Comparison of ENCODE assay signal across 17 cellular contexts in genomic region chr12:1206118-1206734, GRCh38.
A peak's percentile ranks its signal among the peaks of the same experiment; 100 is the strongest.
DNase-seq lines count a peak whose midpoint lies in the region; ATAC-seq, FAIRE-seq and TF ChIP-seq lines count a peak whose summit lies in the region.
"Had no signal": no experiment of that assay in that cellular context is flagged by ENCODE, and none has a peak within 500 bp of the region (broad histone marks: within the 10 kb centered on the region; RNA-seq: fewer than 3 reads in every experiment).

No MANE protein-coding gene starts in this region.

- peaks cover 52% of the 10 kb centered on the region for H3F3A ChIP-seq in SU-DHL-6 (ENCODE audit: insufficient read depth)

- H3K79me2 ChIP-seq in SU-DHL-6 (ENCODE audit: insufficient read depth, low read length), result peaks cover 19% of the 10 kb centered on the region; the same call in 1 of the 2 replicates

- H3K4me3 Mint-ChIP-seq in type B pancreatic cell, result no peak overlapping the region
- H3K4me3 Mint-ChIP-seq in activated T-helper 1 cell treated with anti-CD3 and anti-CD28 coated beads, Interleukin-12 subunit alpha, Interleukin-12 subunit beta, Interleukin-2, Interleukin-4 antibody, amounts not matched to agents 30 ng/mL and 10 ng/mL and 1 ng/mL, durations not matched to agents 14 hours and 24 hours and 36 hours, result no peak overlapping the region

- H3K27me3 ChIP-seq in heart left ventricle (no peaks in the 10 kb centered on the region), SU-DHL-6 (ENCODE audit: low read length) (no peaks in the 10 kb centered on the region)

- ATAC-seq in heart left ventricle, result no peak
- ATAC-seq in Right ventricle myocardium superior (ENCODE audit: poor library complexity), result no peak
- ATAC-seq in GM21515 (IDR thresholded peaks at IDR 0.05; ENCODE audit: unreplicated experiment), result no peak
- ATAC-seq: mucosa of descending colon; PC-3; stimulated activated naive CD8-positive, alpha-beta T cell treated with anti-CD3 and anti-CD28 coated beads, Interleukin-15, Interleukin-2, amounts not matched to agents 100 U/mL and 50 U/mL, for 24 hours had no signal

- no peaks in the 10 kb centered on the region for H3K9me2 ChIP-seq in SU-DHL-6 (replicated peaks; ENCODE audit: insufficient read depth, low read length)

- no peaks in the 10 kb centered on the region for H3K4me1 Mint-ChIP-seq in type B pancreatic cell (ENCODE audit: unreplicated experiment)
- H3K4me1 Mint-ChIP-seq in activated T-helper 1 cell treated with anti-CD3 and anti-CD28 coated beads, Interleukin-12 subunit alpha, Interleukin-12 subunit beta, Interleukin-2, Interleukin-4 antibody, amounts not matched to agents 30 ng/mL and 10 ng/mL and 1 ng/mL, durations not matched to agents 14 hours and 24 hours and 36 hours (ENCODE audit: low read depth), result peaks cover 7% of the 10 kb centered on the region

- TF ChIP-seq CTCF in heart left ventricle (IDR thresholded peaks at IDR 0.05) (no peak), SU-DHL-6 (IDR thresholded peaks at IDR 0.05; ENCODE audit: insufficient read depth, low read length, poor library complexity, severe bottlenecking) (no peak), type B pancreatic cell (conservative IDR thresholded peaks at IDR 0.05) (no peak)

- intact Hi-C loops in heart left ventricle (cut with DNase I), result loop anchor here in 1 of 10 donors (10.0 kb wide), 1 partner anchor 379 kb away; no protein-coding TSS in a partner anchor
- intact Hi-C loops in Right ventricle myocardium superior (cut with DNase I), result no loop called here
- intact Hi-C loops in activated T-helper 1 cell treated with anti-CD3 and anti-CD28 coated beads, Interleukin-12 subunit alpha, Interleukin-12 subunit beta, Interleukin-2, Interleukin-4 antibody, amounts not matched to agents 30 ng/mL and 10 ng/mL and 1 ng/mL, durations not matched to agents 14 hours and 24 hours and 36 hours (cut with micrococcal nuclease), result loop anchor here (5.0 kb wide), 1 partner anchor 89 kb away; no protein-coding TSS in a partner anchor

- no peaks in the 10 kb centered on the region for H3K9me3 Mint-ChIP-seq in type B pancreatic cell
- no peaks in the 10 kb centered on the region for H3K9me3 Mint-ChIP-seq in activated T-helper 1 cell treated with anti-CD3 and anti-CD28 coated beads, Interleukin-12 subunit alpha, Interleukin-12 subunit beta, Interleukin-2, Interleukin-4 antibody, amounts not matched to agents 30 ng/mL and 10 ng/mL and 1 ng/mL, durations not matched to agents 14 hours and 24 hours and 36 hours

- peaks cover 11% of the 10 kb centered on the region for H3K36me3 Mint-ChIP-seq in type B pancreatic cell
- H3K36me3 Mint-ChIP-seq in activated T-helper 1 cell treated with anti-CD3 and anti-CD28 coated beads, Interleukin-12 subunit alpha, Interleukin-12 subunit beta, Interleukin-2, Interleukin-4 antibody, amounts not matched to agents 30 ng/mL and 10 ng/mL and 1 ng/mL, durations not matched to agents 14 hours and 24 hours and 36 hours (ENCODE audit: low read depth), result no peaks in the 10 kb centered on the region

- H3K4me3 ChIP-seq in heart left ventricle (peak overlapping the region in 7 of 12 donors; percentile 38 to 62 (median 54)), SU-DHL-6 (ENCODE audit: insufficient read depth, low read length, poor library complexity, severe bottlenecking) (peak overlapping the region; percentile 60)
- H3K4me3 ChIP-seq: mucosa of descending colon had no signal

- H3K27ac Mint-ChIP-seq in type B pancreatic cell, result peak overlapping the region; percentile 3
- no peak overlapping the region for H3K27ac Mint-ChIP-seq in activated T-helper 1 cell treated with anti-CD3 and anti-CD28 coated beads, Interleukin-12 subunit alpha, Interleukin-12 subunit beta, Interleukin-2, Interleukin-4 antibody, amounts not matched to agents 30 ng/mL and 10 ng/mL and 1 ng/mL, durations not matched to agents 14 hours and 24 hours and 36 hours

- H2AFZ ChIP-seq in SU-DHL-6 (ENCODE audit: low read depth, low read length, severe bottlenecking), result no peak overlapping the region

- peak overlapping the region; percentile 99 for H3K4me2 ChIP-seq in SU-DHL-6 (ENCODE audit: low read depth, low read length, poor library complexity, severe bottlenecking)

- H4K20me1 ChIP-seq in SU-DHL-6 (ENCODE audit: low read depth, low read length), result no peaks in the 10 kb centered on the region

- no peaks in the 10 kb centered on the region for H3K27me3 Mint-ChIP-seq in type B pancreatic cell
- no peaks in the 10 kb centered on the region for H3K27me3 Mint-ChIP-seq in activated T-helper 1 cell treated with anti-CD3 and anti-CD28 coated beads, Interleukin-12 subunit alpha, Interleukin-12 subunit beta, Interleukin-2, Interleukin-4 antibody, amounts not matched to agents 30 ng/mL and 10 ng/mL and 1 ng/mL, durations not matched to agents 14 hours and 24 hours and 36 hours (ENCODE audit: insufficient read depth)

- peaks cover 0 to 42% (median 17%) of the 10 kb centered on the region in 12 donors for H3K4me1 ChIP-seq in heart left ventricle

- H3K27ac ChIP-seq in heart left ventricle, result peak overlapping the region in 11 of 12 donors; percentile 68 to 87 (median 79)
- H3K27ac ChIP-seq in SU-DHL-6 (ENCODE audit: low read depth, low read length), result peak overlapping the region; percentile 95

- peak; percentile 55 for FAIRE-seq in islet of Langerhans (lab: Jason Lieb, UNC)
- FAIRE-seq: urothelium cell line had no signal

- no peak for DNase-seq in heart left ventricle
- DNase-seq in Right ventricle myocardium superior, result no peak
- DNase-seq in type B pancreatic cell (ENCODE audit: extremely low spot score, unreplicated experiment), result no peak
- no peak for DNase-seq in activated T-helper 1 cell treated with anti-CD3 and anti-CD28 coated beads, Interleukin-12 subunit alpha, Interleukin-12 subunit beta, Interleukin-2, Interleukin-4 antibody, amounts not matched to agents 30 ng/mL and 10 ng/mL and 1 ng/mL, durations not matched to agents 14 hours and 24 hours and 36 hours (ENCODE audit: low spot score)
- DNase-seq in UCSD-AML1 (lab: John Stamatoyannopoulos, UW; ENCODE audit: unreplicated experiment), result no peak
- DNase-seq: activated gamma-delta T cell treated with Interleukin-2 at 50 U/mL for 16 hours; KG1; kidney glomerular epithelial cell; mucosa of descending colon; NCI-H1436 treated with DMSO at 0.1 percent for 48 hours; NCI-H510A; PC-3; stimulated activated naive CD8-positive, alpha-beta T cell treated with anti-CD3 and anti-CD28 coated beads, Interleukin-15, Interleukin-2, amounts not matched to agents 100 U/mL and 50 U/mL, for 24 hours had no signal

- WGBS in heart left ventricle, 4 donors, result 42 to 61% (median 50%) methylated on average over 1 of the region's 1 CpG

- H3K36me3 ChIP-seq in heart left ventricle, result no peaks in the 10 kb centered on the region
- no peaks in the 10 kb centered on the region for H3K36me3 ChIP-seq in SU-DHL-6 (ENCODE audit: low read length)

- H3K9me3 ChIP-seq in heart left ventricle, result no peaks in the 10 kb centered on the region
- no peaks in the 10 kb centered on the region for H3K9me3 ChIP-seq in SU-DHL-6 (ENCODE audit: insufficient read depth, low read length)
- H3K9me3 ChIP-seq: mucosa of descending colon had no signal

- no peak for TF ChIP-seq POLR2A in heart left ventricle (IDR thresholded peaks at IDR 0.05)

- peak overlapping the region; percentile 66 for H3K9ac ChIP-seq in SU-DHL-6 (ENCODE audit: low read length)
